Comparison of ENCODE assay signal across 1 cellular context in the genomic region with DNA sequence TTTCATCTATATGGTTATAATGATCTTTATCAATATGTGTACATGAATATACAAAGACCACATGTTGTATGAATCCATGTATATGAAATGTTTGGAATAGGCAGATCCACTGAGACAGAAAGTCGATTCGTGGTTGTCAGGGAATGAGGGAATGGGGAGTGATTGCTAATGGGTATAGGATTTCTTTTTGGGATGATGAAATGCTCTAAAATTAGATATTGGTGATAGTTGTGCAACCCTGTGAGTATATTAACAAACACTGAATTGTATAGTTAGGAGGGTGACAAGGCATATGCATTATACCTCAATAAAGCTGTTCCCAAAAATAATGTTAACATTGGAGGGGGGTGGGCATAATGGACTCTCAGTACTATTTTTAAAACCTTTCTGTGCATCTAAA.
TF ChIP-seq lines count a peak whose summit lies in the region.

No MANE protein-coding gene starts in this region.

TF ChIP-seq in HepG2, 621 proteins besides CTCF, POLR2A, EP300 and RAD21:
- TF ChIP-seq CEBPB (IDR thresholded peaks at IDR 0.05; ENCODE audit: borderline replicate concordance, low read depth, low read length) (peak; percentile 30; the same call in 1 of the 2 replicates), GLI4 (CRISPR knock-in tag; IDR thresholded peaks at IDR 0.05; ENCODE audit: borderline replicate concordance) (no peak)
TF ChIP-seq in HepG2: peak in this region for 1.
